ENCODE assay signal across 8 cellular contexts in the genomic region with DNA sequence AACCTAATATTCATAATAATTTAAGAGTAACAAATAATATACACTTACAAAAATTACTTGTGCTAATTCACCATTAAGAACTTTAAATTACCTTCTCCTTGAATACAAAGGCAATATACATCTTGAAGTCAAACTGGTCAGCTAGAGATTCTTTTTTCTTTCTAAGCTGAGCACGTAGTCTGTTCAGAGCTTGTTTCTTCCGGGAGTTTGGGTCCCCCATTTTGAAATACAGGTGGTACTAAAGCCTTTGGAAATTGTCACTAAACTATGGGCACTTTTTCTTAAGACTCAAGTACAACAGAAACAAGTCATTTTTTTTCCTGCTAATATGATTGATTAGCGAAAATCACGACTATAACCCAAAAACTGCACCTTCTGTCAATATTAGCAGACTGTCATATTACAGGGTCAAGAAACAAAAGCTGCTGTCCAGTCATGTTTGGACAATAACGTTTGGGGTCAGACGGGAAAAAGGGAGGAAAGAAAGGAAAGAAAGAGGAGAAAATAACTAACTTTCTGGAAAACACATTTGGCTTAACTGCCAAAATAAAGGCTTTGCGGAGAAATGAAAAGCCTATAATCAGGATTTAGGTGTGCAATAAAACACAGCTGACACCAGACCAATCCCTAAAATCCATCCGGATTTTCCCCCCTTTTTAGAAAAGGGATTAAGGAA. TPM values are rescaled to one million over a fixed set of nuclear protein-coding genes. Genes with fewer than 3 reads are reported as not detected.
DNase-seq lines count a peak whose midpoint lies in the region; ATAC-seq and TF ChIP-seq lines count a peak whose summit lies in the region.

No MANE protein-coding gene starts in this region.

- peaks cover 24 to 61% (median 49%) of the 10 kb centered on the region in 3 donors for H3K4me1 Mint-ChIP-seq in naive B cell

- no peak for DNase-seq in BE2C
- DNase-seq in LNCaP clone FGC (ENCODE audit: low read depth): no peak
- peak; percentile 3 for DNase-seq in central memory CD4-positive, alpha-beta T cell
- no peak for DNase-seq in naive B cell
- DNase-seq in AG08395 (ENCODE audit: low spot score): no peak
- no peak for DNase-seq in cerebellar cortex (ENCODE audit: low spot score)
- DNase-seq in activated effector memory CD4-positive, alpha-beta T cell treated with Interleukin-2 at 50 U/mL for 16 hours: no peak
- DNase-seq in ecto neural progenitor cell (ENCODE audit: low spot score): no peak

- no peak for TF ChIP-seq CTCF in BE2C (IDR thresholded peaks at IDR 0.05; ENCODE audit: low read depth, low read length)
- no peak for TF ChIP-seq CTCF in LNCaP clone FGC (IDR thresholded peaks at IDR 0.05; ENCODE audit: control insufficient read depth, extremely low read depth, insufficient read depth)

- peak overlapping the region in 7 of 8 donors; percentile 85 to 100 (median 95) for H3K4me3 Mint-ChIP-seq in naive B cell

- H3K27me3 ChIP-seq in BE2C: no peaks in the 10 kb centered on the region

- H3K9me3 ChIP-seq in BE2C: no peaks in the 10 kb centered on the region

- H3K27ac Mint-ChIP-seq in naive B cell: peak overlapping the region; percentile 94 to 100 (median 98)

- H3K4me3 ChIP-seq in BE2C (ENCODE audit: low read depth, low read length) (peak overlapping the region; percentile 97), LNCaP clone FGC (ENCODE audit: low read depth, low read length) (peak overlapping the region; percentile 98)

- peaks cover 4 to 15% of the 10 kb centered on the region in 2 donors for H3K36me3 Mint-ChIP-seq in naive B cell

- no peak for ATAC-seq in naive B cell (ENCODE audit: low read depth in 2 of 2)

- H3K27me3 Mint-ChIP-seq in naive B cell: no peaks in the 10 kb centered on the region

- H3K36me3 ChIP-seq in BE2C: peaks cover 43% of the 10 kb centered on the region

- H3K9me3 Mint-ChIP-seq in naive B cell: peaks cover 0 to 2% (median 0%) of the 10 kb centered on the region in 7 donors

- H3K4me1 ChIP-seq in BE2C: no peaks in the 10 kb centered on the region

RNA-seq across cellular contexts. Expression of a gene that starts 0.4 kb away (rescaled TPM):
- 48.9 TPM for polyA plus RNA-seq in BE2C (2012; ENCODE audit: insufficient read depth, insufficient read length, low read depth)
- 100 to 1,000 TPM; 100 to 145 (median 120) TPM for polyA plus RNA-seq in naive B cell (ENCODE audit: low read depth in 6 of 6)

RNA-seq across cellular contexts. Expression of a gene that starts 51.7 kb away (rescaled TPM):
- 11.9 TPM for polyA plus RNA-seq in BE2C (2012; ENCODE audit: insufficient read depth, insufficient read length, low read depth)
- polyA plus RNA-seq in naive B cell (ENCODE audit: low read depth in 6 of 6): 10 to 100 TPM in 1 of 6 donors, 1 to 10 TPM in 5; 4.0 to 10.8 (median 9.1) TPM

RNA-seq across cellular contexts. Expression of a gene that starts 51.9 kb away (rescaled TPM):
- 45.1 TPM for polyA plus RNA-seq in BE2C (2012; ENCODE audit: insufficient read depth, insufficient read length, low read depth)
- 10 to 100 TPM; 14.9 to 48.7 (median 32.0) TPM for polyA plus RNA-seq in naive B cell (ENCODE audit: low read depth in 6 of 6)

RNA-seq across cellular contexts. Expression of a gene that starts 56.1 kb away (rescaled TPM):
- polyA plus RNA-seq in BE2C (2012; ENCODE audit: insufficient read depth, insufficient read length, low read depth): 21.0 TPM
- 1 to 10 TPM; 2.9 to 8.3 (median 4.2) TPM for polyA plus RNA-seq in naive B cell (ENCODE audit: low read depth in 6 of 6)
